Comparison of ENCODE assay signal across 1 cellular context in genomic region chr10:125052146-125052545, GRCh38.
TF ChIP-seq lines count a peak whose summit lies in the region.

No MANE protein-coding gene starts in this region.

TF ChIP-seq in K562, 482 proteins besides CTCF, POLR2A, EP300 and RAD21 (continued from another document):
- no peak for TF ChIP-seq FOXP4 (CRISPR knock-in tag; IDR thresholded peaks at IDR 0.05; ENCODE audit: borderline replicate concordance)
- TF ChIP-seq, protein P1, sequence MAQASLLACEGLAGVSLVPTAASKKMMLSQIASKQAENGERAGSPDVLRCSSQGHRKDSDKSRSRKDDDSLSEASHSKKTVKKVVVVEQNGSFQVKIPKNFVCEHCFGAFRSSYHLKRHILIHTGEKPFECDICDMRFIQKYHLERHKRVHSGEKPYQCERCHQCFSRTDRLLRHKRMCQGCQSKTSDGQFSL (CRISPR knock-in tag; IDR thresholded peaks at IDR 0.05): no peak
- TF ChIP-seq, protein P1 (tag; IDR thresholded peaks at IDR 0.05): no peak
- no peak for TF ChIP-seq ARID4B (CRISPR knock-in tag; IDR thresholded peaks at IDR 0.05)
